Comparison of ENCODE assay signal across 9 cellular contexts in genomic region chr6:98847767-98848538, GRCh38. TPM values are rescaled to one million over a fixed set of nuclear protein-coding genes. Genes with fewer than 3 reads are reported as not detected.
DNase-seq lines count a peak whose midpoint lies in the region; ATAC-seq and TF ChIP-seq lines count a peak whose summit lies in the region.
"Had no signal": no experiment of that assay in that cellular context is flagged by ENCODE, and none has a peak within 500 bp of the region (broad histone marks: within the 10 kb centered on the region; RNA-seq: fewer than 3 reads in every experiment).

No MANE protein-coding gene starts in this region.

- H3K27me3 Mint-ChIP-seq in nephron progenitor cell (ENCODE audit: low read depth, poor library complexity), result peaks cover 57% of the 10 kb centered on the region
- H3K27me3 Mint-ChIP-seq in activated CD4-positive, alpha-beta memory T cell treated with anti-CD3 and anti-CD28 coated beads, Interleukin-2, amount 10 ng/mL, durations not matched to agents 7 days and 5 days, result peaks cover 71% of the 10 kb centered on the region

- H3K79me2 ChIP-seq in OCI-LY7 (ENCODE audit: insufficient read depth, low read depth, low read length), result no peaks in the 10 kb centered on the region

- H4K20me1 ChIP-seq in OCI-LY7 (ENCODE audit: insufficient read depth, low read length), result no peaks in the 10 kb centered on the region

- no peaks in the 10 kb centered on the region for H3K9me3 ChIP-seq in OCI-LY7 (ENCODE audit: low read length)
- H3K9me3 ChIP-seq: ovary had no signal

- H2AFZ ChIP-seq in OCI-LY7 (ENCODE audit: low read length), result no peak overlapping the region

- H3K9me2 ChIP-seq in OCI-LY7 (ENCODE audit: insufficient read depth, low read length), result no peaks in the 10 kb centered on the region

- CTCF ChIA-PET in GM10248 (lab: Yijun Ruan, JAX), result interaction anchor here (0.8 to 5.8 kb wide), 2 partner anchors 14 to 18 kb away, joined by 3 to 31 read pairs; partner anchors contain the start of gene POU3F2
- CTCF ChIA-PET in OCI-LY7 (lab: Charles Lee; ENCODE audit: unreplicated experiment), result no interaction called here
- CTCF ChIA-PET in activated CD4-positive, alpha-beta memory T cell treated with anti-CD3 and anti-CD28 coated beads, Interleukin-2, amount 10 ng/mL, durations not matched to agents 7 days and 5 days (lab: Charles Lee), result no interaction called here

- ATAC-seq in HG02588 (IDR thresholded peaks at IDR 0.05; ENCODE audit: unreplicated experiment), result peak; percentile 38

- H3K4me1 Mint-ChIP-seq in nephron progenitor cell, result peaks cover 27% of the 10 kb centered on the region
- H3K4me1 Mint-ChIP-seq in activated CD4-positive, alpha-beta memory T cell treated with anti-CD3 and anti-CD28 coated beads, Interleukin-2, amount 10 ng/mL, durations not matched to agents 7 days and 5 days, result peaks cover 15% of the 10 kb centered on the region

- intact Hi-C loops in OCI-LY7 (cut with micrococcal nuclease; ENCODE audit: unreplicated experiment), result no loop called here

- no peak overlapping the region for H3K4me2 ChIP-seq in OCI-LY7 (ENCODE audit: low read length)

- no peaks in the 10 kb centered on the region for H3K36me3 ChIP-seq in OCI-LY7 (ENCODE audit: insufficient read depth, low read length)
- H3K36me3 ChIP-seq: ovary had no signal

- DNase-seq in GM10248 (ENCODE audit: extremely low spot score), result peak; percentile 42
- peak; percentile 71 for DNase-seq in ecto neural progenitor cell (ENCODE audit: low spot score)
- DNase-seq in nephron progenitor cell, result no peak
- DNase-seq in activated CD4-positive, CD25-positive, alpha-beta regulatory T cell (lab: John Stamatoyannopoulos, UW), result no peak
- no peak for DNase-seq in OCI-LY7 (ENCODE audit: low spot score)
- DNase-seq in activated naive CD4-positive, alpha-beta T cell treated with Interleukin-2 at 50 U/mL for 16 hours, result no peak
- no peak for DNase-seq in activated CD4-positive, alpha-beta memory T cell treated with anti-CD3 and anti-CD28 coated beads, Interleukin-2, amount 10 ng/mL, durations not matched to agents 7 days and 5 days

- TF ChIP-seq CTCF in GM10248 (IDR thresholded peaks at IDR 0.05; ENCODE audit: control extremely low read depth, extremely low read depth, low read depth, missing control alignments) (no peak), nephron progenitor cell (IDR thresholded peaks at IDR 0.05) (no peak), OCI-LY7 (conservative IDR thresholded peaks at IDR 0.05; ENCODE audit: low read length) (no peak)

- H3K36me3 Mint-ChIP-seq in nephron progenitor cell (ENCODE audit: low read depth), result no peaks in the 10 kb centered on the region
- no peaks in the 10 kb centered on the region for H3K36me3 Mint-ChIP-seq in activated CD4-positive, alpha-beta memory T cell treated with anti-CD3 and anti-CD28 coated beads, Interleukin-2, amount 10 ng/mL, durations not matched to agents 7 days and 5 days (ENCODE audit: low read depth)

- no peak overlapping the region for H3K4me3 ChIP-seq in OCI-LY7 (ENCODE audit: low read depth, low read length, poor library complexity, severe bottlenecking)
- H3K4me3 ChIP-seq: ovary had no signal

- H3K4me1 ChIP-seq in OCI-LY7 (ENCODE audit: insufficient read depth, low read length, poor library complexity, severe bottlenecking), result peaks cover 12% of the 10 kb centered on the region

- POLR2A ChIA-PET in GM10248 (lab: Yijun Ruan, JAX), result no interaction called here
- POLR2A ChIA-PET in OCI-LY7 (lab: Charles Lee), result no interaction called here
- POLR2A ChIA-PET in activated CD4-positive, alpha-beta memory T cell treated with anti-CD3 and anti-CD28 coated beads, Interleukin-2, amount 10 ng/mL, durations not matched to agents 7 days and 5 days (lab: Charles Lee), result no interaction called here

- H3K9me3 Mint-ChIP-seq in nephron progenitor cell, result no peaks in the 10 kb centered on the region
- no peaks in the 10 kb centered on the region for H3K9me3 Mint-ChIP-seq in activated CD4-positive, alpha-beta memory T cell treated with anti-CD3 and anti-CD28 coated beads, Interleukin-2, amount 10 ng/mL, durations not matched to agents 7 days and 5 days

- no peak overlapping the region for H3K27ac ChIP-seq in OCI-LY7 (ENCODE audit: low read depth, low read length, poor library complexity, severe bottlenecking)
- H3K27ac ChIP-seq: ovary had no signal

- no TSS peak for BruUV-seq in OCI-LY7 (replicated peaks; lab: Mats Ljungman, UMichigan)

- peak overlapping the region; percentile 37 for H3K4me3 Mint-ChIP-seq in nephron progenitor cell
- no peak overlapping the region for H3K4me3 Mint-ChIP-seq in activated CD4-positive, alpha-beta memory T cell treated with anti-CD3 and anti-CD28 coated beads, Interleukin-2, amount 10 ng/mL, durations not matched to agents 7 days and 5 days

- H3K27ac Mint-ChIP-seq in nephron progenitor cell, result no peak overlapping the region
- no peak overlapping the region for H3K27ac Mint-ChIP-seq in activated CD4-positive, alpha-beta memory T cell treated with anti-CD3 and anti-CD28 coated beads, Interleukin-2, amount 10 ng/mL, durations not matched to agents 7 days and 5 days

RNA-seq across cellular contexts. Expression of gene POU3F2, which starts 13.6 kb away (rescaled TPM):
- not detected in 2 replicates for total RNA-seq in OCI-LY7 (2014; rRNA removed; shearing (Covaris generic))
- not detected in 2 replicates for total RNA-seq in OCI-LY7 (2022)
- total RNA-seq in activated CD4-positive, alpha-beta memory T cell treated with anti-CD3 and anti-CD28 coated beads, Interleukin-2, amount 10 ng/mL, durations not matched to agents 7 days and 5 days, result not detected
- total RNA-seq: ovary had no signal

Comparison
In these comparisons a context has a peak if more than half of its experiments do, and no peak if none do; other contexts are left out.
1. DNase-seq: peak in GM10248 (single experiment) and ecto neural progenitor cell (single experiment); none in nephron progenitor cell (single experiment), activated CD4-positive, CD25-positive, alpha-beta regulatory T cell (0 of 4), OCI-LY7 (single experiment), activated naive CD4-positive, alpha-beta T cell treated with Interleukin-2 at 50 U/mL for 16 hours (single experiment) and activated CD4-positive, alpha-beta memory T cell treated with anti-CD3 and anti-CD28 coated beads, Interleukin-2, amount 10 ng/mL, durations not matched to agents 7 days and 5 days (single experiment).